ENCODE assay signal across 12 cellular contexts in the genomic region with DNA sequence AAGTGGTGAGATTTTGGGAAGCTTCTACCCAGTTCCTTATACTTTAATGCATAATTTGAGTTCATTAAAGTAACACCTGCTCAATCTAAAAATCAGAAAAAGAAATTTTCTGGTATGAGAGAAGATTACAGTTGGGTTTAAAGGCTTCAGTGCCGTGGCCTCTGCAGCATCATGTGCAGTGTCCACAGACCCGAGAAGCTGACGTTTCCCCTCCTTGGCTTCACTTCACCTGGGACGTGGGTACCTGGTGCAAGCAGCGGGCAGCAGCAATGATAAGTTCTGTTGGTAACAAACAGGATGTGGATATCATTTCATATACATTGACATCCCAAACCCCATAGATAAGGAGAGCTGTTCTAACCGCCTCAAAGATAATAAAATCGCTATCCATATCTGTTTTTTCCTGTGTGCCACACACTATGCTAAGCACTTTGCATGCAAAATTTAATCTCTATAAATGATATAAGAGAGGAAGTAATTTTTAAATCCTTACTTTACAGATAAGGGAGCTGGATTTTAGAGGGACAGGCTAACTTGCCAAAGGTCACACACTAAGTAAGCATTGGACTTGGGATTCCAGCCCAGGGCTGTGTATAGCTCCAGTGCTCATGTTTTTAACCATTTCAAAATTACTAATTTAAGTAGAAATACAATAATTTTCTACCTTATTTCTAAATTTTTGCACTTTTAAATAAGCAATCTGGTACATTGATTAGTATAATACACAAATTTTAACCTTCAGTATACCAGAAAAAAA.
"Had no signal": no experiment of that assay in that cellular context is flagged by ENCODE, and none has a peak within 500 bp of the region (broad histone marks: within the 10 kb centered on the region; RNA-seq: fewer than 3 reads in every experiment).

No MANE protein-coding gene starts in this region.

- H3K4me3 Mint-ChIP-seq: activated naive CD8-positive, alpha-beta T cell treated with anti-CD3 and anti-CD28 coated beads, Interleukin-2, amount 10 ng/mL, durations not matched to agents 7 days and 5 days; activated T-cell treated with anti-CD3 and anti-CD28 coated beads, Interleukin-2, amount 50 U/mL, for 72 hours; effector memory CD8-positive, alpha-beta T cell; naive thymus-derived CD4-positive, alpha-beta T cell had no signal

- H3K9me3 Mint-ChIP-seq: activated naive CD8-positive, alpha-beta T cell treated with anti-CD3 and anti-CD28 coated beads, Interleukin-2, amount 10 ng/mL, durations not matched to agents 7 days and 5 days; effector memory CD8-positive, alpha-beta T cell had no signal

- H3K9me3 ChIP-seq: colonic mucosa, testis, uterus had no signal

- DNase-seq: activated CD4-positive, alpha-beta T cell treated with anti-CD3 and anti-CD28 coated beads, Interleukin-2, amount 50 U/mL, for 48 hours; activated naive CD8-positive, alpha-beta T cell treated with anti-CD3 and anti-CD28 coated beads, Interleukin-2, amount 10 ng/mL, durations not matched to agents 7 days and 5 days; activated T-cell treated with anti-CD3 and anti-CD28 coated beads, Interleukin-2, amount 50 U/mL, for 72 hours; colonic mucosa; effector memory CD8-positive, alpha-beta T cell; kidney glomerular epithelial cell; naive thymus-derived CD4-positive, alpha-beta T cell; stimulated activated CD4-positive, alpha-beta T cell treated with anti-CD3 and anti-CD28 coated beads, Interleukin-2, amount 100 ng/mL, for 48 hours; stimulated activated naive CD4-positive, alpha-beta T cell treated with Interleukin-2 at 50 U/mL for 16 hours; testis; uterus had no signal

- H3K27me3 ChIP-seq: colonic mucosa, testis, uterus had no signal

- ATAC-seq: activated T-cell treated with anti-CD3 and anti-CD28 coated beads, Interleukin-2, amount 50 U/mL, for 72 hours; effector memory CD8-positive, alpha-beta T cell; naive thymus-derived CD4-positive, alpha-beta T cell had no signal

- H3K36me3 ChIP-seq: colonic mucosa, uterus had no signal

- H3K27ac Mint-ChIP-seq: activated naive CD8-positive, alpha-beta T cell treated with anti-CD3 and anti-CD28 coated beads, Interleukin-2, amount 10 ng/mL, durations not matched to agents 7 days and 5 days; activated T-cell treated with anti-CD3 and anti-CD28 coated beads, Interleukin-2, amount 50 U/mL, for 72 hours; effector memory CD8-positive, alpha-beta T cell; naive thymus-derived CD4-positive, alpha-beta T cell had no signal

- H3K36me3 Mint-ChIP-seq: activated naive CD8-positive, alpha-beta T cell treated with anti-CD3 and anti-CD28 coated beads, Interleukin-2, amount 10 ng/mL, durations not matched to agents 7 days and 5 days; naive thymus-derived CD4-positive, alpha-beta T cell had no signal

- H3K27me3 Mint-ChIP-seq: activated naive CD8-positive, alpha-beta T cell treated with anti-CD3 and anti-CD28 coated beads, Interleukin-2, amount 10 ng/mL, durations not matched to agents 7 days and 5 days; effector memory CD8-positive, alpha-beta T cell had no signal

- H3K27ac ChIP-seq: colonic mucosa, testis, uterus had no signal

- H3K4me1 ChIP-seq: colonic mucosa had no signal

- H3K4me3 ChIP-seq: colonic mucosa, lung, testis, uterus had no signal

- H3K4me1 Mint-ChIP-seq: activated naive CD8-positive, alpha-beta T cell treated with anti-CD3 and anti-CD28 coated beads, Interleukin-2, amount 10 ng/mL, durations not matched to agents 7 days and 5 days; naive thymus-derived CD4-positive, alpha-beta T cell had no signal
